ENCODE assay signal across 29 cellular contexts in the genomic region with DNA sequence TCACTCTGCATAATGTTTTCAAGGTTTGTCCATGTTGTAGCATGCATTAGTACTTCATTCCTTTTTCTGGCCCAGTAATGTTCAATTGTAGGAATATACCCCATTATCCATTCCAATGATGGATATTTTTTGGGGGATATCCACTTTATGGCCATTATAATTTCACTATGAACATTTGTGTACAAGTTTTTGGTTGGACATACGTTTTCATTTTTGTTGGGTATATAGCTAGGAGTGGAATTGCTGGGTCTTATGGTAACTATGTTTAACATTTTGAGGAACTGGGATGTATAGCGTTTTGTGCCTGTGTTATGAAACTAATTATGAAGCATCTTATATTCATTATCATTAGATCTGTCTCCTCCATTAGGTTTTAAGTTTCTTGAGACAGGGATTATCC.
"Had no signal": no experiment of that assay in that cellular context is flagged by ENCODE, and none has a peak within 500 bp of the region (broad histone marks: within the 10 kb centered on the region; RNA-seq: fewer than 3 reads in every experiment).

No MANE protein-coding gene starts in this region.

- DNase-seq: hippocampal formation; immature natural killer cell; kidney; left colon; left ventricle myocardium inferior; naive B cell; nucleus accumbens; pancreas; posterior cingulate gyrus; retina; right cardiac atrium; stimulated activated CD4-positive, alpha-beta T cell treated with anti-CD3 and anti-CD28 coated beads, Interleukin-12 subunit alpha, Interleukin-12 subunit beta, amount 100 ng/mL, for 4 hours; stimulated activated CD4-positive, alpha-beta T cell treated with anti-CD3 and anti-CD28 coated beads, Interleukin-15, amount 100 ng/mL, for 24 hours; stimulated activated CD4-positive, alpha-beta T cell treated with anti-CD3 and anti-CD28 coated beads, Interleukin-2, amount 100 ng/mL, for 24 hours; stimulated activated CD4-positive, alpha-beta T cell treated with anti-CD3 and anti-CD28 coated beads, Interleukin-4, amount 100 ng/mL, for 1 hour; stimulated activated naive B cell treated with anti-CD40 and anti-IgM and Interleukin-4, amounts not matched to agents 10 μg/mL and 1 μg/mL and 100 μg/mL, for 72 hours; stimulated activated naive CD8-positive, alpha-beta T cell treated with anti-CD3 and anti-CD28 coated beads, Interleukin-15, Interleukin-2, amounts not matched to agents 100 U/mL and 50 U/mL, for 24 hours; stomach; testis; thyroid gland; transverse colon; upper lobe of left lung had no signal

- H3K27ac ChIP-seq: left ventricle myocardium inferior, pancreas, prostate gland, skin epidermis, stomach, testis, thyroid gland, transverse colon, upper lobe of left lung, vagina had no signal

- H3K27me3 Mint-ChIP-seq: naive B cell; natural killer cell treated with Interleukin-12 subunit alpha and Interleukin-12 subunit beta and Interleukin-15 and Interleukin-18, amount 100 ng/mL, for 72 hours; stimulated activated naive B cell treated with anti-CD40 and anti-IgM and Interleukin-4, amounts not matched to agents 10 μg/mL and 1 μg/mL and 100 μg/mL, for 72 hours had no signal

- H3K36me3 ChIP-seq: left ventricle myocardium inferior, pancreas, prostate gland, stomach, thyroid gland, transverse colon, upper lobe of left lung, vagina had no signal

- H3K9me3 Mint-ChIP-seq: immature natural killer cell; mesothelial cell of epicardium; naive B cell; natural killer cell treated with Interleukin-12 subunit alpha and Interleukin-12 subunit beta and Interleukin-15 and Interleukin-18, amount 100 ng/mL, for 72 hours; stimulated activated naive B cell treated with anti-CD40 and anti-IgM and Interleukin-4, amounts not matched to agents 10 μg/mL and 1 μg/mL and 100 μg/mL, for 72 hours had no signal

- H3K36me3 Mint-ChIP-seq: immature natural killer cell; mesothelial cell of epicardium; naive B cell; natural killer cell treated with Interleukin-12 subunit alpha and Interleukin-12 subunit beta and Interleukin-15 and Interleukin-18, amount 100 ng/mL, for 72 hours had no signal

- H3K4me3 Mint-ChIP-seq: immature natural killer cell; mesothelial cell of epicardium; natural killer cell treated with Interleukin-12 subunit alpha and Interleukin-12 subunit beta and Interleukin-15 and Interleukin-18, amount 100 ng/mL, for 72 hours; stimulated activated naive B cell treated with anti-CD40 and anti-IgM and Interleukin-4, amounts not matched to agents 10 μg/mL and 1 μg/mL and 100 μg/mL, for 72 hours had no signal

- H3K9me3 ChIP-seq: left ventricle myocardium inferior, pancreas, prostate gland, stomach, testis, thyroid gland, transverse colon, upper lobe of left lung, vagina had no signal

- H3K4me1 ChIP-seq: left ventricle myocardium inferior, pancreas, prostate gland, stomach, testis, upper lobe of left lung, vagina had no signal

- H3K4me1 Mint-ChIP-seq: immature natural killer cell had no signal

- H3K27me3 ChIP-seq: pancreas, testis, thyroid gland, transverse colon, upper lobe of left lung, vagina had no signal

- ATAC-seq: left colon; natural killer cell treated with Interleukin-12 subunit alpha and Interleukin-12 subunit beta and Interleukin-15 and Interleukin-18, amount 100 ng/mL, for 72 hours; pancreas; right cardiac atrium; sciatic nerve; stimulated activated naive B cell treated with anti-CD40 and anti-IgM and Interleukin-4, amounts not matched to agents 10 μg/mL and 1 μg/mL and 100 μg/mL, for 72 hours; stimulated activated naive CD8-positive, alpha-beta T cell treated with anti-CD3 and anti-CD28 coated beads, Interleukin-15, Interleukin-2, amounts not matched to agents 100 U/mL and 50 U/mL, for 24 hours had no signal

- H3K4me3 ChIP-seq: left ventricle myocardium inferior, lung, pancreas, prostate gland, skin epidermis, stomach, testis, thyroid gland, transverse colon, upper lobe of left lung, vagina had no signal

- H3K27ac Mint-ChIP-seq: immature natural killer cell; mesothelial cell of epicardium; natural killer cell treated with Interleukin-12 subunit alpha and Interleukin-12 subunit beta and Interleukin-15 and Interleukin-18, amount 100 ng/mL, for 72 hours; stimulated activated naive B cell treated with anti-CD40 and anti-IgM and Interleukin-4, amounts not matched to agents 10 μg/mL and 1 μg/mL and 100 μg/mL, for 72 hours had no signal
